Comparison of ENCODE assay signal across 9 cellular contexts in genomic region chr9:37293664-37294524, GRCh38.
DNase-seq lines count a peak whose midpoint lies in the region; ATAC-seq and TF ChIP-seq lines count a peak whose summit lies in the region.
"Had no signal": no experiment of that assay in that cellular context is flagged by ENCODE, and none has a peak within 500 bp of the region (broad histone marks: within the 10 kb centered on the region; RNA-seq: fewer than 3 reads in every experiment).

No MANE protein-coding gene starts in this region.

- no peak overlapping the region for H3K4me3 Mint-ChIP-seq in endodermal cell

- H3K4me1 ChIP-seq in endodermal cell (ENCODE audit: control insufficient read depth, insufficient read depth, low read length) = no peaks in the 10 kb centered on the region

- H3K9ac ChIP-seq in endodermal cell (ENCODE audit: extremely low read depth, low read length, poor library complexity, severe bottlenecking) = no peak overlapping the region

- 45 to 74% methylated on average over 1 to 3 of the region's 3 CpGs for WGBS in endodermal cell (ENCODE audit: insufficient coverage in 1 of 2, insufficient read length in 1 of 2), 2 experiments

- peaks cover 10% of the 10 kb centered on the region for H3K4me1 Mint-ChIP-seq in endodermal cell

- DNase-seq in DMS53 treated with DMSO at 0.1 percent for 48 hours (lab: John Stamatoyannopoulos, UW; ENCODE audit: unreplicated experiment) (peak; percentile 29), endodermal cell (no peak), putamen (ENCODE audit: low spot score) (no peak), middle frontal gyrus (ENCODE audit: extremely low spot score, low spot score) (no peak), NCI-H128 (lab: John Stamatoyannopoulos, UW; ENCODE audit: unreplicated experiment) (no peak)

- no peaks in the 10 kb centered on the region for H3K9me3 ChIP-seq in endodermal cell (ENCODE audit: control insufficient read depth, low read length)

- ATAC-seq in GM19397 (IDR thresholded peaks at IDR 0.05; ENCODE audit: unreplicated experiment) = peak; percentile 62
- ATAC-seq in HG03378 (IDR thresholded peaks at IDR 0.05; ENCODE audit: unreplicated experiment) = peak; percentile 49
- ATAC-seq in GM19452 (IDR thresholded peaks at IDR 0.05; ENCODE audit: unreplicated experiment) = no peak
- ATAC-seq: HCT116 had no signal

- H3K27ac ChIP-seq in endodermal cell (ENCODE audit: low read depth, low read length) = no peak overlapping the region

- peak overlapping the region; percentile 18 for H3K27ac Mint-ChIP-seq in endodermal cell

- TF ChIP-seq CTCF in endodermal cell (conservative IDR thresholded peaks at IDR 0.05) = no peak

- no peaks in the 10 kb centered on the region for H3K27me3 ChIP-seq in endodermal cell (ENCODE audit: control insufficient read depth, insufficient read depth, low read length, poor library complexity, severe bottlenecking)

- no peaks in the 10 kb centered on the region for H3K36me3 ChIP-seq in endodermal cell (ENCODE audit: control insufficient read depth, insufficient read depth, low read length)

- no peaks in the 10 kb centered on the region for H3K36me3 Mint-ChIP-seq in endodermal cell (ENCODE audit: low read depth)

- H3K4me3 ChIP-seq in endodermal cell (ENCODE audit: low read length) = no peak overlapping the region

- no peaks in the 10 kb centered on the region for H3K27me3 Mint-ChIP-seq in endodermal cell (ENCODE audit: insufficient read depth)

- H3K9me3 Mint-ChIP-seq in endodermal cell = no peaks in the 10 kb centered on the region
